In the genomic region with DNA sequence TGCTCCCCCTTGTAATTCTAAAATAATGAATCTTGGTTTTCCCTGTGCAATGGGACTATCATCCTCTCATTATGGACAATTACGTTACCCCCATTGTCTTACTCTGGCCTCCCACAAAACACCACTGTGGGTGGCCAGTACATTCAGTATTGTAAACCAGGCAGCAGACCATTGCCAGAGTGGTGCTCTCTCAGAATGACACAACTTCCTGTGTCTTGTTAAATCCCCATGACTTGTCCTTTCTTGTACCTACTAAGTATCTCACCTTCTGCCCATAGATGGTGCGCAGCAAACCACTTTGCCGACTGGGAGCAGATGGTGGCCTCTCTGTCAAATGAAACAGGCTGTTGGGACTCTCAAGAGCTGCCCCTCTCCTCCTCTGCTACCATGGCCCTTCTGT, we compare ENCODE assay signal across 21 cellular contexts.
"Had no signal": no experiment of that assay in that cellular context is flagged by ENCODE, and none has a peak within 500 bp of the region (broad histone marks: within the 10 kb centered on the region; RNA-seq: fewer than 3 reads in every experiment).

No MANE protein-coding gene starts in this region.

- H3K4me3 ChIP-seq: lower lobe of right lung, prostate gland, thoracic aorta, tibial nerve, upper lobe of left lung had no signal

- DNase-seq: cortex of kidney; effector memory CD8-positive, alpha-beta T cell; erythroblast; left ventricle myocardium superior; lower lobe of right lung; naive thymus-derived CD8-positive, alpha-beta T cell; nephron progenitor cell; nucleus accumbens; right cardiac atrium; small intestine; stimulated activated CD4-positive, alpha-beta T cell treated with anti-CD3 and anti-CD28 coated beads, Interleukin-15, amount 100 ng/mL, for 24 hours; stimulated activated CD4-positive, alpha-beta T cell treated with anti-CD3 and anti-CD28 coated beads, Interleukin-2, amount 100 ng/mL, for 48 hours; stimulated activated naive B cell treated with anti-CD40 and anti-IgM and Interleukin-4, amounts not matched to agents 10 μg/mL and 1 μg/mL and 100 μg/mL, for 72 hours; upper lobe of left lung had no signal

- H3K27ac ChIP-seq: lower lobe of right lung, prostate gland, thoracic aorta, tibial nerve, upper lobe of left lung had no signal

- H3K9me3 ChIP-seq: lower lobe of right lung, prostate gland, thoracic aorta, tibial nerve, upper lobe of left lung had no signal

- H3K36me3 ChIP-seq: lower lobe of right lung, prostate gland, thoracic aorta, tibial nerve, upper lobe of left lung had no signal

- H3K4me1 ChIP-seq: lower lobe of right lung, prostate gland, tibial nerve, upper lobe of left lung had no signal

- FAIRE-seq: endometrium, frontal cortex, keratinocyte, small intestine, urothelium cell line had no signal

- ATAC-seq: effector memory CD8-positive, alpha-beta T cell; left ventricle myocardium superior; lower lobe of right lung; naive thymus-derived CD8-positive, alpha-beta T cell; right cardiac atrium; stimulated activated naive B cell treated with anti-CD40 and anti-IgM and Interleukin-4, amounts not matched to agents 10 μg/mL and 1 μg/mL and 100 μg/mL, for 72 hours had no signal

- H3K27me3 ChIP-seq: tibial nerve, upper lobe of left lung had no signal
